8 cellular contexts compared by ENCODE assay signal in genomic region chr16:20805684-20806167, GRCh38. TPM values are rescaled to one million over a fixed set of nuclear protein-coding genes. Genes with fewer than 3 reads are reported as not detected.
DNase-seq lines count a peak whose midpoint lies in the region; ATAC-seq and TF ChIP-seq lines count a peak whose summit lies in the region.
"Not testable (repeated sequence)": the region's sequence is repeated elsewhere in the genome, so short reads cannot be mapped to it uniquely, and the experiment has no call there.

No MANE protein-coding gene starts in this region.

- BruUV-seq in PC-3 (replicated peaks; lab: Mats Ljungman, UMichigan) = TSS peak; percentile 81

- peak overlapping the region; percentile 89 for H3K9ac ChIP-seq in PC-3 (ENCODE audit: low read length)

- H3K4me1 Mint-ChIP-seq in CD14-positive monocyte = peaks cover 25% of the 10 kb centered on the region
- H3K4me1 Mint-ChIP-seq in activated T-cell treated with anti-CD3 and anti-CD28 coated beads, Interleukin-2, amount 50 U/mL, for 4 hours (ENCODE audit: low read depth) = not testable (repeated sequence)
- H3K4me1 Mint-ChIP-seq in naive thymus-derived CD8-positive, alpha-beta T cell = peaks cover 7 to 27% (median 18%) of the 10 kb centered on the region in 4 donors
- peaks cover 19% of the 10 kb centered on the region for H3K4me1 Mint-ChIP-seq in stimulated activated naive CD8-positive, alpha-beta T cell treated with anti-CD3 and anti-CD28 coated beads, Interleukin-15, Interleukin-2, amounts not matched to agents 100 ng/mL and 50 ng/mL, for 24 hours (ENCODE audit: low read depth)

- not testable (repeated sequence) for H4K20me1 ChIP-seq in PC-3 (ENCODE audit: low read length)

- ATAC-seq in HG02970 (IDR thresholded peaks at IDR 0.05; ENCODE audit: low FRiP score, unreplicated experiment) = peak; percentile 9
- ATAC-seq in PC-3 = peak; percentile 5; the same call in 1 of the 2 replicates
- not testable (repeated sequence) for ATAC-seq in activated T-cell treated with anti-CD3 and anti-CD28 coated beads, Interleukin-2, amount 50 U/mL, for 4 hours; naive thymus-derived CD8-positive, alpha-beta T cell

- not testable (repeated sequence) for H3K36me3 ChIP-seq in PC-3 (ENCODE audit: low read depth, low read length); iPS DF 6.9 (ENCODE audit: control insufficient read depth, insufficient read depth, low read length)

- H3K79me2 ChIP-seq in PC-3 (ENCODE audit: low read length) = peaks cover 16% of the 10 kb centered on the region

- not testable (repeated sequence) for H3K27me3 ChIP-seq in PC-3 (ENCODE audit: low read length); iPS DF 6.9 (ENCODE audit: control insufficient read depth, insufficient read depth, low read length)

- H2AFZ ChIP-seq in PC-3 (ENCODE audit: low read length) = peak overlapping the region; percentile 92

- POLR2A ChIA-PET in PC-3 (lab: Charles Lee; ENCODE audit: unreplicated experiment) = not testable (repeated sequence)
- POLR2A ChIA-PET in naive thymus-derived CD8-positive, alpha-beta T cell (lab: Charles Lee) = interaction anchor here (1.2 kb wide), 1 partner anchor 39 kb away, joined by 4 read pairs; no protein-coding TSS in a partner anchor

- H3K36me3 Mint-ChIP-seq in CD14-positive monocyte = peaks cover 7 to 14% of the 10 kb centered on the region in 2 donors
- H3K36me3 Mint-ChIP-seq in activated T-cell treated with anti-CD3 and anti-CD28 coated beads, Interleukin-2, amount 50 U/mL, for 4 hours (ENCODE audit: insufficient read depth); naive thymus-derived CD8-positive, alpha-beta T cell; stimulated activated naive CD8-positive, alpha-beta T cell treated with anti-CD3 and anti-CD28 coated beads, Interleukin-15, Interleukin-2, amounts not matched to agents 100 ng/mL and 50 ng/mL, for 24 hours (ENCODE audit: low read depth): not testable (repeated sequence)

- H3K4me3 Mint-ChIP-seq in CD14-positive monocyte = peak overlapping the region; percentile 99 to 100
- peak overlapping the region; percentile 99 for H3K4me3 Mint-ChIP-seq in activated T-cell treated with anti-CD3 and anti-CD28 coated beads, Interleukin-2, amount 50 U/mL, for 4 hours
- H3K4me3 Mint-ChIP-seq in naive thymus-derived CD8-positive, alpha-beta T cell = peak overlapping the region; percentile 91 to 99 (median 98)
- H3K4me3 Mint-ChIP-seq in stimulated activated naive CD8-positive, alpha-beta T cell treated with anti-CD3 and anti-CD28 coated beads, Interleukin-15, Interleukin-2, amounts not matched to agents 100 ng/mL and 50 ng/mL, for 24 hours = peak overlapping the region; percentile 97

- peak overlapping the region; percentile 53 to 96 (median 93) for H3K27ac Mint-ChIP-seq in CD14-positive monocyte
- H3K27ac Mint-ChIP-seq in naive thymus-derived CD8-positive, alpha-beta T cell = peak overlapping the region; percentile 53 to 97 (median 93)
- H3K27ac Mint-ChIP-seq in stimulated activated naive CD8-positive, alpha-beta T cell treated with anti-CD3 and anti-CD28 coated beads, Interleukin-15, Interleukin-2, amounts not matched to agents 100 ng/mL and 50 ng/mL, for 24 hours = peak overlapping the region; percentile 70

- intact Hi-C loops in CD14-positive monocyte (cut with micrococcal nuclease) = not testable (repeated sequence)
- intact Hi-C loops in PC-3 (cut with micrococcal nuclease) = loop anchor here (2.0 kb wide), 1 partner anchor 33 kb away; no protein-coding TSS in a partner anchor

- CTCF ChIA-PET in PC-3 (lab: Charles Lee) = not testable (repeated sequence)

- peak overlapping the region; percentile 86 for H3K4me2 ChIP-seq in PC-3 (ENCODE audit: low read length)

- not testable (repeated sequence) for DNase-seq in CD14-positive monocyte (ENCODE audit: low spot score); activated T-cell treated with anti-CD3 and anti-CD28 coated beads, Interleukin-2, amount 50 U/mL, for 4 hours; iPS DF 6.9 (ENCODE audit: low read depth, low spot score); naive thymus-derived CD8-positive, alpha-beta T cell
- peak; percentile 20 for DNase-seq in PC-3
- DNase-seq in dermis blood vessel endothelial cell = peak; percentile 34

- H3K9me2 ChIP-seq in PC-3 (replicated peaks; ENCODE audit: low read length) = not testable (repeated sequence)

- WGBS in iPS DF 6.9 (ENCODE audit: insufficient coverage, insufficient read length) = no CpG with 5 or more reads among the region's 12 CpGs

- not testable (repeated sequence) for H3F3A ChIP-seq in PC-3 (ENCODE audit: low read length, unreplicated experiment)

- peak overlapping the region; percentile 81 for H3K27ac ChIP-seq in PC-3 (ENCODE audit: low read length)
- not testable (repeated sequence) for H3K27ac ChIP-seq in iPS DF 6.9 (ENCODE audit: low read length)

- H3K9me3 ChIP-seq in PC-3 (ENCODE audit: low read length); iPS DF 6.9 (ENCODE audit: control insufficient read depth, insufficient read depth, low read length): not testable (repeated sequence)

- H3K4me3 ChIP-seq in PC-3 (ENCODE audit: low read length) = peak overlapping the region; percentile 81
- peak overlapping the region; percentile 71 for H3K4me3 ChIP-seq in iPS DF 6.9 (ENCODE audit: low read length)

- TF ChIP-seq CTCF in CD14-positive monocyte (IDR thresholded peaks at IDR 0.05); PC-3 (conservative IDR thresholded peaks at IDR 0.05; ENCODE audit: low read depth, low read length): not testable (repeated sequence)

- H3K27me3 Mint-ChIP-seq in CD14-positive monocyte (ENCODE audit: low read depth in 3 of 3); activated T-cell treated with anti-CD3 and anti-CD28 coated beads, Interleukin-2, amount 50 U/mL, for 4 hours (ENCODE audit: low read depth); naive thymus-derived CD8-positive, alpha-beta T cell; stimulated activated naive CD8-positive, alpha-beta T cell treated with anti-CD3 and anti-CD28 coated beads, Interleukin-15, Interleukin-2, amounts not matched to agents 100 ng/mL and 50 ng/mL, for 24 hours: not testable (repeated sequence)

- H3K4me1 ChIP-seq in PC-3 (ENCODE audit: insufficient read depth, low read length) = peaks cover 14% of the 10 kb centered on the region
- H3K4me1 ChIP-seq in iPS DF 6.9 (ENCODE audit: control insufficient read depth, insufficient read depth, low read length) = not testable (repeated sequence)

- H3K9me3 Mint-ChIP-seq in CD14-positive monocyte; activated T-cell treated with anti-CD3 and anti-CD28 coated beads, Interleukin-2, amount 50 U/mL, for 4 hours; naive thymus-derived CD8-positive, alpha-beta T cell; stimulated activated naive CD8-positive, alpha-beta T cell treated with anti-CD3 and anti-CD28 coated beads, Interleukin-15, Interleukin-2, amounts not matched to agents 100 ng/mL and 50 ng/mL, for 24 hours: not testable (repeated sequence)

RNA-seq across cellular contexts. Expression of gene ERI2, which starts 0.5 kb away (rescaled TPM):
- 10 to 100 TPM; 10.4 to 10.5 TPM for polyA plus RNA-seq in CD14-positive monocyte
- 13.2 and 15.4 TPM in 2 replicates for total RNA-seq in PC-3 (2014; rRNA removed)
- 1 to 10 TPM; 8.1 to 9.4 (median 9.4) TPM for total RNA-seq in activated T-cell treated with anti-CD3 and anti-CD28 coated beads, Interleukin-2, amount 50 U/mL, for 4 hours
- total RNA-seq in dermis blood vessel endothelial cell = 14.3 and 18.4 TPM in 2 replicates
- total RNA-seq in naive thymus-derived CD8-positive, alpha-beta T cell = 1 to 10 TPM; 2.1 to 3.8 TPM
- 1 to 10 TPM; 1.2 to 3.1 (median 1.8) TPM for polyA plus RNA-seq in naive thymus-derived CD8-positive, alpha-beta T cell

RNA-seq across cellular contexts. Expression of gene REXO5, which starts 0.6 kb away (rescaled TPM):
- 1 to 10 TPM in 1 of 2 donors, under 1 TPM in 1; 0.52 to 1.4 TPM for polyA plus RNA-seq in CD14-positive monocyte
- total RNA-seq in PC-3 (2014; rRNA removed) (3.4 and 4.0 TPM in 2 replicates), dermis blood vessel endothelial cell (5.0 and 6.5 TPM in 2 replicates)
- 1 to 10 TPM; 2.9 to 3.9 (median 2.9) TPM for total RNA-seq in activated T-cell treated with anti-CD3 and anti-CD28 coated beads, Interleukin-2, amount 50 U/mL, for 4 hours
- total RNA-seq in naive thymus-derived CD8-positive, alpha-beta T cell = 1 to 10 TPM in 1 of 2 experiments, under 1 TPM in 1; 0.60 to 1.4 TPM
- under 1 TPM; 0.41 to 0.61 (median 0.51) TPM for polyA plus RNA-seq in naive thymus-derived CD8-positive, alpha-beta T cell

RNA-seq across cellular contexts. Expression of gene ACSM3, which starts 41.9 kb away (rescaled TPM):
- polyA plus RNA-seq in CD14-positive monocyte = 1 to 10 TPM; 1.6 to 1.9 TPM
- total RNA-seq in PC-3 (2014; rRNA removed) = 4.0 and 5.2 TPM in 2 replicates
- 1 to 10 TPM; 4.3 to 5.7 (median 4.6) TPM for total RNA-seq in activated T-cell treated with anti-CD3 and anti-CD28 coated beads, Interleukin-2, amount 50 U/mL, for 4 hours
- under 0.01 and 0.23 TPM in 2 replicates for total RNA-seq in dermis blood vessel endothelial cell
- 10 to 100 TPM; 11.2 to 15.5 TPM for total RNA-seq in naive thymus-derived CD8-positive, alpha-beta T cell
- 10 to 100 TPM in 2 of 3 donors, 1 to 10 TPM in 1; 7.9 to 15.7 (median 14.8) TPM for polyA plus RNA-seq in naive thymus-derived CD8-positive, alpha-beta T cell
